Comparison of ENCODE assay signal across 19 cellular contexts in genomic region chr12:89250213-89250612, GRCh38.
A peak's percentile ranks its signal among the peaks of the same experiment; 100 is the strongest.
DNase-seq lines count a peak whose midpoint lies in the region; ATAC-seq and TF ChIP-seq lines count a peak whose summit lies in the region.
"Had no signal": no experiment of that assay in that cellular context is flagged by ENCODE, and none has a peak within 500 bp of the region (broad histone marks: within the 10 kb centered on the region; RNA-seq: fewer than 3 reads in every experiment).

No MANE protein-coding gene starts in this region.

- no peaks in the 10 kb centered on the region for H3K36me3 Mint-ChIP-seq in naive thymus-derived CD8-positive, alpha-beta T cell

- DNase-seq in Right ventricle myocardium superior: no peak
- no peak for DNase-seq in right atrium auricular region (ENCODE audit: low spot score)
- peak; percentile 56 for DNase-seq in KG1 (lab: John Stamatoyannopoulos, UW)
- DNase-seq in esophagus muscularis mucosa (ENCODE audit: extremely low spot score): no peak
- no peak for DNase-seq in spleen
- DNase-seq in naive thymus-derived CD8-positive, alpha-beta T cell: no peak
- DNase-seq: ACHN, AML-193, Caco-2, DMS53, H7, NCI-H1417, NCI-H2029, NCI-H2171, NCI-H446, NCI-H774, PC-9 had no signal

- TF ChIP-seq POLR2A in esophagus muscularis mucosa (IDR thresholded peaks at IDR 0.05; ENCODE audit: low read depth): no peak
- no peak for TF ChIP-seq POLR2A in spleen (IDR thresholded peaks at IDR 0.05)

- H3K27ac ChIP-seq in right atrium auricular region: no peak overlapping the region
- H3K27ac ChIP-seq in esophagus muscularis mucosa (replicated peaks in 1 of 4): peak overlapping the region; percentile 42 to 57 (median 54)
- H3K27ac ChIP-seq in spleen: peak overlapping the region in 7 of 8 donors; percentile 10 to 75 (median 64)
- H3K27ac ChIP-seq: PC-9 had no signal

- H3K4me3 Mint-ChIP-seq in naive thymus-derived CD8-positive, alpha-beta T cell: no peak overlapping the region
- H3K4me3 Mint-ChIP-seq: CD14-positive monocyte had no signal

- POLR2A ChIA-PET in naive thymus-derived CD8-positive, alpha-beta T cell (lab: Charles Lee): no interaction called here

- peaks cover 0 to 20% of the 10 kb centered on the region in 2 donors for H3K4me1 ChIP-seq in right atrium auricular region
- H3K4me1 ChIP-seq in esophagus muscularis mucosa: peaks cover 13 to 43% (median 41%) of the 10 kb centered on the region in 4 donors
- peaks cover 1 to 38% (median 12%) of the 10 kb centered on the region in 6 donors for H3K4me1 ChIP-seq in spleen
- H3K4me1 ChIP-seq: Caco-2 had no signal

- no peaks in the 10 kb centered on the region for H3K27me3 ChIP-seq in right atrium auricular region
- no peaks in the 10 kb centered on the region for H3K27me3 ChIP-seq in esophagus muscularis mucosa
- H3K27me3 ChIP-seq in spleen (replicated peaks in 1 of 7): no peaks in the 10 kb centered on the region

- H3K9me3 ChIP-seq in right atrium auricular region (no peaks in the 10 kb centered on the region), esophagus muscularis mucosa (no peaks in the 10 kb centered on the region), spleen (no peaks in the 10 kb centered on the region)
- H3K9me3 ChIP-seq: Caco-2 had no signal

- TF ChIP-seq EP300 in esophagus muscularis mucosa (IDR thresholded peaks at IDR 0.05): no peak

- peak overlapping the region in 1 of 10 donors; percentile 32 for H3K27ac Mint-ChIP-seq in naive thymus-derived CD8-positive, alpha-beta T cell

- H3K36me3 ChIP-seq in right atrium auricular region (no peaks in the 10 kb centered on the region), esophagus muscularis mucosa (no peaks in the 10 kb centered on the region), spleen (no peaks in the 10 kb centered on the region)

- H3K9me3 Mint-ChIP-seq in naive thymus-derived CD8-positive, alpha-beta T cell: no peaks in the 10 kb centered on the region

- H3K4me1 Mint-ChIP-seq in naive thymus-derived CD8-positive, alpha-beta T cell: peaks cover 14 to 35% (median 25%) of the 10 kb centered on the region in 4 donors

- WGBS in esophagus muscularis mucosa: 46% methylated on average over 2 of the region's 2 CpGs
- WGBS in spleen, 5 donors: 44 to 53% (median 50%) methylated on average over 2 of the region's 2 CpGs

- ATAC-seq in Right ventricle myocardium superior (ENCODE audit: poor library complexity) (peak; percentile 76), SK-N-SH treated with all-trans-retinoic acid at 6 μM for 48 hours (no peak)
- ATAC-seq in naive thymus-derived CD8-positive, alpha-beta T cell: no peak

- H3K4me3 ChIP-seq in right atrium auricular region (no peak overlapping the region), esophagus muscularis mucosa (no peak overlapping the region), spleen (no peak overlapping the region)
- H3K4me3 ChIP-seq: PC-9 had no signal

- peaks cover 0 to 10% (median 0%) of the 10 kb centered on the region in 5 donors for H3K27me3 Mint-ChIP-seq in naive thymus-derived CD8-positive, alpha-beta T cell

- no peak for TF ChIP-seq CTCF in right atrium auricular region (IDR thresholded peaks at IDR 0.05)
- no peak for TF ChIP-seq CTCF in esophagus muscularis mucosa (IDR thresholded peaks at IDR 0.05)
- no peak for TF ChIP-seq CTCF in spleen (IDR thresholded peaks at IDR 0.05 in 8 of 11, conservative IDR thresholded peaks at IDR 0.05 in 3 of 11)

- intact Hi-C loops in Right ventricle myocardium superior (cut with DNase I) (no loop called here), esophagus muscularis mucosa (cut with DNase I) (no loop called here), spleen (cut with DNase I; ENCODE audit: low total_unique reads) (no loop called here)

TF ChIP-seq in SK-N-SH treated with all-trans-retinoic acid at 6 μM for 48 hours, 23 proteins besides CTCF, POLR2A, EP300 and RAD21:
- TF ChIP-seq ZFP3 (CRISPR knock-in tag; IDR thresholded peaks at IDR 0.05): no peak
- no peak for TF ChIP-seq ZNF8 (CRISPR knock-in tag; IDR thresholded peaks at IDR 0.05)
- no peak for TF ChIP-seq CREB5 (CRISPR knock-in tag; IDR thresholded peaks at IDR 0.05; ENCODE audit: low read depth)
- TF ChIP-seq SNAI2 (CRISPR knock-in tag; IDR thresholded peaks at IDR 0.05): no peak
- TF ChIP-seq PPARA (CRISPR knock-in tag; IDR thresholded peaks at IDR 0.05; ENCODE audit: borderline replicate concordance): no peak
- TF ChIP-seq ESRRG (CRISPR knock-in tag; IDR thresholded peaks at IDR 0.05): no peak
- TF ChIP-seq ZFP30 (CRISPR knock-in tag; IDR thresholded peaks at IDR 0.05): no peak
- no peak for TF ChIP-seq CSDC2 (CRISPR knock-in tag; IDR thresholded peaks at IDR 0.05)
- TF ChIP-seq RARB (CRISPR knock-in tag; IDR thresholded peaks at IDR 0.05): no peak
- TF ChIP-seq TCF4 (CRISPR knock-in tag; IDR thresholded peaks at IDR 0.05; ENCODE audit: borderline replicate concordance): no peak
- TF ChIP-seq BACH2 (CRISPR knock-in tag; IDR thresholded peaks at IDR 0.05; ENCODE audit: borderline replicate concordance): no peak
- TF ChIP-seq PATZ1 (CRISPR knock-in tag; IDR thresholded peaks at IDR 0.05; ENCODE audit: borderline replicate concordance): no peak
- TF ChIP-seq TOX (CRISPR knock-in tag; IDR thresholded peaks at IDR 0.05; ENCODE audit: borderline replicate concordance): no peak
- no peak for TF ChIP-seq CSRNP3 (CRISPR knock-in tag; IDR thresholded peaks at IDR 0.05)
- TF ChIP-seq ZNF565 (CRISPR knock-in tag; conservative IDR thresholded peaks at IDR 0.05; ENCODE audit: low read depth): no peak
- no peak for TF ChIP-seq OSR1 (CRISPR knock-in tag; IDR thresholded peaks at IDR 0.05)
- no peak for TF ChIP-seq ZNF70 (CRISPR knock-in tag; IDR thresholded peaks at IDR 0.05)

Comparison
In these comparisons a context has a peak if more than half of its experiments do, and no peak if none do; other contexts are left out.
1. H3K27ac ChIP-seq: peak in esophagus muscularis mucosa (4 of 4) and spleen (7 of 8); none in right atrium auricular region (0 of 2).